In genomic region chr2:74746480-74746879, GRCh38 we compare ENCODE assay signal across 21 cellular contexts.
"Had no signal": no experiment of that assay in that cellular context is flagged by ENCODE, and none has a peak within 500 bp of the region (broad histone marks: within the 10 kb centered on the region; RNA-seq: fewer than 3 reads in every experiment).

No MANE protein-coding gene starts in this region.

- H3K4me3 Mint-ChIP-seq: activated B cell treated with CpG ODN at 0.5 μM for 24 hours; activated CD4-positive, alpha-beta memory T cell treated with anti-CD3 and anti-CD28 coated beads, Interleukin-2, amount 10 ng/mL, durations not matched to agents 7 days and 5 days; stimulated activated naive CD8-positive, alpha-beta T cell treated with anti-CD3 and anti-CD28 coated beads, Interleukin-15, amount 100 ng/mL, for 72 hours had no signal

- H3K4me3 ChIP-seq: ascending aorta, lung, psoas muscle, skin epidermis, suprapubic skin, transverse colon had no signal

- H3K9me3 Mint-ChIP-seq: activated B cell treated with CpG ODN at 0.5 μM for 24 hours; activated CD4-positive, alpha-beta memory T cell treated with anti-CD3 and anti-CD28 coated beads, Interleukin-2, amount 10 ng/mL, durations not matched to agents 7 days and 5 days; activated T-helper 2 cell treated with anti-CD3 and anti-CD28 coated beads, Interferon-gamma antibody, Interleukin-2, Interleukin-4, amounts not matched to agents 10 μg/mL and 5 μg/mL and 100 μg/mL, durations not matched to agents 14 hours and 24 hours and 36 hours; stimulated activated naive CD8-positive, alpha-beta T cell treated with anti-CD3 and anti-CD28 coated beads, Interleukin-15, amount 100 ng/mL, for 72 hours had no signal

- ATAC-seq: psoas muscle; right cardiac atrium; stimulated activated naive CD8-positive, alpha-beta T cell treated with anti-CD3 and anti-CD28 coated beads, Interleukin-15, amount 100 ng/mL, for 72 hours had no signal

- H3K27ac Mint-ChIP-seq: activated B cell treated with CpG ODN at 0.5 μM for 24 hours; activated CD4-positive, alpha-beta memory T cell treated with anti-CD3 and anti-CD28 coated beads, Interleukin-2, amount 10 ng/mL, durations not matched to agents 7 days and 5 days; activated T-helper 2 cell treated with anti-CD3 and anti-CD28 coated beads, Interferon-gamma antibody, Interleukin-2, Interleukin-4, amounts not matched to agents 10 μg/mL and 5 μg/mL and 100 μg/mL, durations not matched to agents 14 hours and 24 hours and 36 hours had no signal

- H3K36me3 ChIP-seq: ascending aorta, suprapubic skin, transverse colon had no signal

- H3K27me3 ChIP-seq: ascending aorta, transverse colon had no signal

- DNase-seq: activated B cell treated with CpG ODN at 0.5 μM for 24 hours; activated CD4-positive, alpha-beta memory T cell treated with anti-CD3 and anti-CD28 coated beads, Interleukin-2, amount 10 ng/mL, durations not matched to agents 7 days and 5 days; activated CD4-positive, alpha-beta T cell treated with anti-CD3 and anti-CD28 coated beads for 48 hours; activated naive CD4-positive, alpha-beta T cell treated with Interleukin-2 at 50 U/mL for 16 hours; activated T-cell treated with anti-CD3 and anti-CD28 coated beads, Interleukin-2, amount 50 U/mL, for 1 hour; cerebellar nuclear complex; cortex of kidney; effector CD4-positive, alpha-beta T cell; psoas muscle; right cardiac atrium; stimulated activated CD4-positive, alpha-beta T cell treated with anti-CD3 and anti-CD28 coated beads, Interleukin-15, amount 100 ng/mL, for 24 hours; stimulated activated CD4-positive, alpha-beta T cell treated with anti-CD3 and anti-CD28 coated beads, Interleukin-2, amount 100 ng/mL, for 48 hours; stimulated activated naive CD8-positive, alpha-beta T cell treated with anti-CD3 and anti-CD28 coated beads, Interleukin-15, amount 100 ng/mL, for 72 hours; T-helper 1 cell; T-helper 9 cell had no signal

- H3K27me3 Mint-ChIP-seq: stimulated activated naive CD8-positive, alpha-beta T cell treated with anti-CD3 and anti-CD28 coated beads, Interleukin-15, amount 100 ng/mL, for 72 hours had no signal

- H3K9me3 ChIP-seq: ascending aorta, psoas muscle, suprapubic skin, transverse colon had no signal

- H3K27ac ChIP-seq: ascending aorta, psoas muscle, suprapubic skin had no signal

- H3K4me1 Mint-ChIP-seq: activated B cell treated with CpG ODN at 0.5 μM for 24 hours; activated CD4-positive, alpha-beta memory T cell treated with anti-CD3 and anti-CD28 coated beads, Interleukin-2, amount 10 ng/mL, durations not matched to agents 7 days and 5 days; stimulated activated naive CD8-positive, alpha-beta T cell treated with anti-CD3 and anti-CD28 coated beads, Interleukin-15, amount 100 ng/mL, for 72 hours had no signal
